17 cellular contexts compared by ENCODE assay signal in the genomic region with DNA sequence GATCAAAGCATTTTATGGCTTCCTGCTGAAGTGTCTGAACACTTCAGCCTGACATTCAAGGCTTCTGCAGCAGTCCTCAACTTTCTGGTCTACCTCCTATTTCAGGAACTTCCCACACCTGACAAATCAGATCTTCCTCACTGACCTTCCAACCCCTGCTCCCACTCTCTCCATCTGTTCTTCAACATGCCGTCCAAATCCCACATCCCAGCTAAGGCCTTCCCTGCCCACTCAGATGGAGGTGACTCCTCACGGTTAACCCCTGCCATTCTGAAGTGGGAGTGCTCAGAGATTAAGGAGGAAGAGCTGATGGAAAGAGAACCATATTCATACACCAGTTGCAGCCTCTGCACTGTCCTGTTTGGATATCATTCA.
DNase-seq lines count a peak whose midpoint lies in the region; ATAC-seq, FAIRE-seq and TF ChIP-seq lines count a peak whose summit lies in the region.
"Had no signal": no experiment of that assay in that cellular context is flagged by ENCODE, and none has a peak within 500 bp of the region (broad histone marks: within the 10 kb centered on the region; RNA-seq: fewer than 3 reads in every experiment).

No MANE protein-coding gene starts in this region.

- CTCF ChIA-PET in CD4-positive, alpha-beta memory T cell (lab: Charles Lee; ENCODE audit: partially characterized antibody) = interaction anchor here (1.1 to 2.0 kb wide), 3 partner anchors 35 to 112 kb away, joined by 4 to 11 read pairs (median 7); partner anchors contain the start of gene ST3GAL5

- no peaks in the 10 kb centered on the region for H3K79me2 ChIP-seq in GM23338 (replicated peaks; ENCODE audit: insufficient read depth)
- H3K79me2 ChIP-seq in astrocyte (ENCODE audit: insufficient read depth, low read length) = no peaks in the 10 kb centered on the region

- H3K36me3 ChIP-seq in CD4-positive, alpha-beta memory T cell (ENCODE audit: insufficient read depth, low read length) = no peaks in the 10 kb centered on the region
- no peaks in the 10 kb centered on the region for H3K36me3 ChIP-seq in GM23338 (ENCODE audit: insufficient read depth)
- no peaks in the 10 kb centered on the region for H3K36me3 ChIP-seq in astrocyte (ENCODE audit: insufficient read depth, low read length)
- no peaks in the 10 kb centered on the region for H3K36me3 ChIP-seq in esophagus muscularis mucosa
- no peaks in the 10 kb centered on the region for H3K36me3 ChIP-seq in H7 (replicated peaks; ENCODE audit: control insufficient read depth, insufficient read depth, low read length)
- H3K36me3 ChIP-seq: gastrocnemius medialis, Peyer's patch had no signal

- H3K4me3 ChIP-seq in CD4-positive, alpha-beta memory T cell (ENCODE audit: low read length in 2 of 2) = no peak overlapping the region
- H3K4me3 ChIP-seq in GM23338 = no peak overlapping the region
- H3K4me3 ChIP-seq in astrocyte (ENCODE audit: insufficient read depth, low read depth, low read length) = no peak overlapping the region
- no peak overlapping the region for H3K4me3 ChIP-seq in esophagus muscularis mucosa
- H3K4me3 ChIP-seq in H7 (ENCODE audit: insufficient read depth, low read depth, low read length) = no peak overlapping the region
- H3K4me3 ChIP-seq: gastrocnemius medialis, GM12878, mucosa of descending colon, Peyer's patch had no signal

- H3K9me2 ChIP-seq in GM23338 (ENCODE audit: insufficient read depth) = no peaks in the 10 kb centered on the region; the same call in 1 of the 2 replicates

- ATAC-seq in GM23338 = no peak
- ATAC-seq: gastrocnemius medialis, GM12878, mucosa of descending colon had no signal

- no peak overlapping the region for H3K27ac ChIP-seq in CD4-positive, alpha-beta memory T cell (ENCODE audit: low read depth, low read length)
- H3K27ac ChIP-seq in GM23338 (ENCODE audit: low read depth) (no peak overlapping the region), astrocyte (ENCODE audit: low read depth, low read length) (no peak overlapping the region), esophagus muscularis mucosa (replicated peaks in 1 of 4) (no peak overlapping the region)
- H3K27ac ChIP-seq: gastrocnemius medialis had no signal

- H2AFZ ChIP-seq in GM23338 = 0 out of 2 replicates have a peak overlapping the region, but pooled peaks have one; percentile 85
- no peak overlapping the region for H2AFZ ChIP-seq in astrocyte (ENCODE audit: low read depth, low read length)

- H3K9me3 Mint-ChIP-seq in CD4-positive, alpha-beta memory T cell = peaks cover 0 to 8% (median 3%) of the 10 kb centered on the region in 8 donors
- H3K9me3 Mint-ChIP-seq in GM23338 (peaks cover 16% of the 10 kb centered on the region), astrocyte (ENCODE audit: unreplicated experiment) (peaks cover 11% of the 10 kb centered on the region), osteocyte (ENCODE audit: unreplicated experiment) (no peaks in the 10 kb centered on the region)

- no peaks in the 10 kb centered on the region for H3K27me3 ChIP-seq in CD4-positive, alpha-beta memory T cell (ENCODE audit: insufficient read depth, low read length)
- H3K27me3 ChIP-seq in GM23338 (ENCODE audit: insufficient read depth) (no peaks in the 10 kb centered on the region), astrocyte (ENCODE audit: insufficient read depth, low read length) (no peaks in the 10 kb centered on the region), esophagus muscularis mucosa (no peaks in the 10 kb centered on the region), H7 (ENCODE audit: control insufficient read depth, insufficient read depth, low read length) (no peaks in the 10 kb centered on the region)
- H3K27me3 ChIP-seq: gastrocnemius medialis, Peyer's patch had no signal

- H3K4me3 Mint-ChIP-seq in CD4-positive, alpha-beta memory T cell = peak overlapping the region in 5 of 8 donors; percentile 2 to 69 (median 16)
- H3K4me3 Mint-ChIP-seq in GM23338 (no peak overlapping the region), astrocyte (ENCODE audit: unreplicated experiment) (no peak overlapping the region), osteocyte (ENCODE audit: unreplicated experiment) (no peak overlapping the region)

- no peaks in the 10 kb centered on the region for H3F3A ChIP-seq in GM23338 (replicated peaks; ENCODE audit: low read depth)

- peak overlapping the region in 6 of 7 donors; percentile 34 to 90 (median 65) for H3K27ac Mint-ChIP-seq in CD4-positive, alpha-beta memory T cell
- H3K27ac Mint-ChIP-seq in GM23338 = no peak overlapping the region
- peak overlapping the region; percentile 94 for H3K27ac Mint-ChIP-seq in astrocyte (ENCODE audit: unreplicated experiment)
- peak overlapping the region; percentile 36 for H3K27ac Mint-ChIP-seq in osteocyte (ENCODE audit: unreplicated experiment)

- intact Hi-C loops in CD4-positive, alpha-beta memory T cell (cut with micrococcal nuclease) = no loop called here
- intact Hi-C loops in esophagus muscularis mucosa (cut with DNase I) = no loop called here

- peaks cover 19 to 48% (median 27%) of the 10 kb centered on the region in 4 donors for H3K4me1 Mint-ChIP-seq in CD4-positive, alpha-beta memory T cell
- peaks cover 11% of the 10 kb centered on the region for H3K4me1 Mint-ChIP-seq in GM23338
- peaks cover 39% of the 10 kb centered on the region for H3K4me1 Mint-ChIP-seq in astrocyte (ENCODE audit: low read depth, unreplicated experiment)
- peaks cover 48% of the 10 kb centered on the region for H3K4me1 Mint-ChIP-seq in osteocyte (ENCODE audit: unreplicated experiment)

- TF ChIP-seq CTCF in GM23338 (conservative IDR thresholded peaks at IDR 0.05; ENCODE audit: low read depth in 2 of 2) (no peak), astrocyte (IDR thresholded peaks at IDR 0.05; ENCODE audit: insufficient read depth, low read depth, low read length) (no peak), osteocyte (IDR thresholded peaks at IDR 0.05) (no peak), esophagus muscularis mucosa (IDR thresholded peaks at IDR 0.05) (no peak)

- no peak for TF ChIP-seq EP300 in esophagus muscularis mucosa (IDR thresholded peaks at IDR 0.05)

- no peak for FAIRE-seq in astrocyte (lab: Jason Lieb, UNC)
- FAIRE-seq: GM12878 had no signal

- H3K36me3 Mint-ChIP-seq in CD4-positive, alpha-beta memory T cell = no peaks in the 10 kb centered on the region
- peaks cover 3% of the 10 kb centered on the region; the same call in 1 of the 3 replicates for H3K36me3 Mint-ChIP-seq in GM23338 (ENCODE audit: low read depth)
- H3K36me3 Mint-ChIP-seq in astrocyte (ENCODE audit: low read depth, unreplicated experiment) = peaks cover 6% of the 10 kb centered on the region
- H3K36me3 Mint-ChIP-seq in osteocyte (ENCODE audit: unreplicated experiment) = no peaks in the 10 kb centered on the region

- peaks cover 48% of the 10 kb centered on the region for H3K4me1 ChIP-seq in CD4-positive, alpha-beta memory T cell (ENCODE audit: insufficient read depth, low read length)
- H3K4me1 ChIP-seq in GM23338 (ENCODE audit: insufficient read depth) (peaks cover 8% of the 10 kb centered on the region; the same call in 1 of the 2 replicates), astrocyte (ENCODE audit: insufficient read depth, low read length) (peaks cover 41% of the 10 kb centered on the region), esophagus muscularis mucosa (peaks cover 35 to 50% (median 42%) of the 10 kb centered on the region in 4 donors)

- no peaks in the 10 kb centered on the region for H3K9me3 ChIP-seq in CD4-positive, alpha-beta memory T cell (ENCODE audit: control insufficient read depth in 1 of 2, low read length in 2 of 2)
- H3K9me3 ChIP-seq in astrocyte (ENCODE audit: insufficient read depth, low read depth, low read length) (peaks cover 4% of the 10 kb centered on the region), esophagus muscularis mucosa (peaks cover 0 to 3% (median 1%) of the 10 kb centered on the region in 4 donors)

- POLR2A ChIA-PET in CD4-positive, alpha-beta memory T cell (lab: Charles Lee; ENCODE audit: partially characterized antibody) = interaction anchor here (2.5 kb wide), 1 partner anchor 34 kb away, joined by 15 read pairs; no protein-coding TSS in a partner anchor

- TF ChIP-seq POLR2A in esophagus muscularis mucosa (IDR thresholded peaks at IDR 0.05; ENCODE audit: low read depth) = no peak

- H3K9ac ChIP-seq in astrocyte (ENCODE audit: low read length) = no peak overlapping the region

- H4K20me1 ChIP-seq in GM23338 (replicated peaks; ENCODE audit: insufficient read depth) = no peaks in the 10 kb centered on the region
- H4K20me1 ChIP-seq in astrocyte (ENCODE audit: insufficient read depth, low read length) = no peaks in the 10 kb centered on the region

- WGBS in esophagus muscularis mucosa = 80% methylated on average over 2 of the region's 2 CpGs

- no peak overlapping the region for H3K4me2 ChIP-seq in GM23338
- H3K4me2 ChIP-seq in astrocyte (ENCODE audit: low read length) = peak overlapping the region; percentile 20

- no peak for DNase-seq in CD4-positive, alpha-beta memory T cell
- DNase-seq in GM23338 (ENCODE audit: low spot score) (no peak), astrocyte (ENCODE audit: low read depth) (no peak), osteocyte (ENCODE audit: extremely low spot score, unreplicated experiment) (no peak), retina (no peak), esophagus muscularis mucosa (ENCODE audit: extremely low spot score) (no peak), H7 (no peak)
- DNase-seq: activated CD4-positive, alpha-beta T cell treated with anti-CD3 and anti-CD28 coated beads, Interleukin-2, amount 50 U/mL, for 4 hours; activated gamma-delta T cell; C1 segment of cervical spinal cord; caudate nucleus; gastrocnemius medialis; mucosa of descending colon; NCI-H2081 treated with DMSO at 0.1 percent for 48 hours; NCI-H748 treated with DMSO at 0.1 percent for 48 hours had no signal

- no peaks in the 10 kb centered on the region for H3K27me3 Mint-ChIP-seq in CD4-positive, alpha-beta memory T cell
- peaks cover 2% of the 10 kb centered on the region for H3K27me3 Mint-ChIP-seq in GM23338 (ENCODE audit: insufficient read depth, low read depth, poor library complexity)
- no peaks in the 10 kb centered on the region for H3K27me3 Mint-ChIP-seq in astrocyte (ENCODE audit: low read depth, unreplicated experiment)
- H3K27me3 Mint-ChIP-seq in osteocyte (ENCODE audit: unreplicated experiment) = no peaks in the 10 kb centered on the region

TF ChIP-seq in GM23338, 12 proteins besides CTCF, POLR2A, EP300 and RAD21 (continues in another document):
- TF ChIP-seq NANOG (IDR thresholded peaks at IDR 0.05; ENCODE audit: borderline replicate concordance) (no peak), ETS1 (IDR thresholded peaks at IDR 0.05) (no peak), EZH2 (IDR thresholded peaks at IDR 0.05; ENCODE audit: low read depth, unreplicated experiment) (no peak), EZH2phosphoT487 (IDR thresholded peaks at IDR 0.05; ENCODE audit: unreplicated experiment) (no peak)

Comparison
In these comparisons a context has a peak if more than half of its experiments do, and no peak if none do; other contexts are left out.
1. H3K4me3 Mint-ChIP-seq: peak in CD4-positive, alpha-beta memory T cell (5 of 8); none in GM23338 (single experiment), astrocyte (single experiment) and osteocyte (single experiment).